ENCODE assay signal across 8 cellular contexts in genomic region chr11:18383388-18384156, GRCh38. TPM values are rescaled to one million over a fixed set of nuclear protein-coding genes. Genes with fewer than 3 reads are reported as not detected.
DNase-seq lines count a peak whose midpoint lies in the region; ATAC-seq lines count a peak whose summit lies in the region.

No MANE protein-coding gene starts in this region.

- peaks cover 17% of the 10 kb centered on the region for H3K4me1 ChIP-seq in rectal smooth muscle tissue (ENCODE audit: control insufficient read depth, insufficient read depth, low read length)

- no peaks in the 10 kb centered on the region for H3K27me3 Mint-ChIP-seq in activated naive CD8-positive, alpha-beta T cell treated with anti-CD3 and anti-CD28 coated beads, Interleukin-2, amount 10 ng/mL, durations not matched to agents 7 days and 5 days

- H3K4me1 Mint-ChIP-seq in activated naive CD8-positive, alpha-beta T cell treated with anti-CD3 and anti-CD28 coated beads, Interleukin-2, amount 10 ng/mL, durations not matched to agents 7 days and 5 days: peaks cover 35% of the 10 kb centered on the region

- H3K27ac ChIP-seq in SK-N-MC (peak overlapping the region; percentile 89), rectal smooth muscle tissue (ENCODE audit: low read depth, low read length) (peak overlapping the region; percentile 96)

- ATAC-seq in GM19372 (IDR thresholded peaks at IDR 0.05; ENCODE audit: low read depth, unreplicated experiment) (peak; percentile 69), HG03442 (IDR thresholded peaks at IDR 0.05; ENCODE audit: unreplicated experiment) (peak; percentile 90)
- ATAC-seq in activated naive CD8-positive, alpha-beta T cell treated with anti-CD3 and anti-CD28 coated beads, Interleukin-2, amount 10 ng/mL, durations not matched to agents 7 days and 5 days (ENCODE audit: low read depth): peak; percentile 77

- H3K36me3 ChIP-seq in SK-N-MC (ENCODE audit: insufficient read depth, low read length) (no peaks in the 10 kb centered on the region), rectal smooth muscle tissue (ENCODE audit: control insufficient read depth, insufficient read depth, low read length) (no peaks in the 10 kb centered on the region)

- H3K9me3 ChIP-seq in SK-N-MC (ENCODE audit: low read depth, low read length): no peaks in the 10 kb centered on the region

- peak overlapping the region; percentile 97 for H3K27ac Mint-ChIP-seq in activated naive CD8-positive, alpha-beta T cell treated with anti-CD3 and anti-CD28 coated beads, Interleukin-2, amount 10 ng/mL, durations not matched to agents 7 days and 5 days

- H3K9ac ChIP-seq in SK-N-MC (ENCODE audit: insufficient read length) (peak overlapping the region; percentile 34), rectal smooth muscle tissue (ENCODE audit: low read length) (peak overlapping the region; percentile 4)

- peak; percentile 83 for DNase-seq in CMK (ENCODE audit: low read depth)
- no peak for DNase-seq in SK-N-MC (ENCODE audit: low read depth, low spot score)
- DNase-seq in activated naive CD8-positive, alpha-beta T cell treated with anti-CD3 and anti-CD28 coated beads, Interleukin-2, amount 10 ng/mL, durations not matched to agents 7 days and 5 days: peak; percentile 72
- DNase-seq in cardiac septum (ENCODE audit: low spot score): peak; percentile 84
- DNase-seq in NCI-H1930 (lab: John Stamatoyannopoulos, UW): no peak

- intact Hi-C loops in cardiac septum (cut with DNase I): loop anchor here (1.0 kb wide), 1 partner anchor 11 kb away; the partner anchor contains the start of gene LDHA

- POLR2A ChIA-PET in activated naive CD8-positive, alpha-beta T cell treated with anti-CD3 and anti-CD28 coated beads, Interleukin-2, amount 10 ng/mL, durations not matched to agents 7 days and 5 days (lab: Charles Lee): interaction anchor here (0.6 to 3.9 kb wide), 10 partner anchors 10 to 251 kb away, joined by 3 to 221 read pairs (median 3); partner anchors contain the start of genes GTF2H1, HPS5, LDHA and SPTY2D1

- peak overlapping the region; percentile 73 for H3K4me3 Mint-ChIP-seq in activated naive CD8-positive, alpha-beta T cell treated with anti-CD3 and anti-CD28 coated beads, Interleukin-2, amount 10 ng/mL, durations not matched to agents 7 days and 5 days

- H3K27me3 ChIP-seq in rectal smooth muscle tissue (ENCODE audit: control insufficient read depth, insufficient read depth, low read length): no peaks in the 10 kb centered on the region

- no peaks in the 10 kb centered on the region for H3K36me3 Mint-ChIP-seq in activated naive CD8-positive, alpha-beta T cell treated with anti-CD3 and anti-CD28 coated beads, Interleukin-2, amount 10 ng/mL, durations not matched to agents 7 days and 5 days

- H3K4me3 ChIP-seq in SK-N-MC (peak overlapping the region; percentile 61), rectal smooth muscle tissue (ENCODE audit: low read length) (peak overlapping the region; percentile 41)

- H3K9me3 Mint-ChIP-seq in activated naive CD8-positive, alpha-beta T cell treated with anti-CD3 and anti-CD28 coated beads, Interleukin-2, amount 10 ng/mL, durations not matched to agents 7 days and 5 days: no peaks in the 10 kb centered on the region

RNA-seq across cellular contexts. Expression of gene LDHA, which starts 10.8 kb away (rescaled TPM):
- 100 to 1,000 TPM; 824 to 837 TPM for total RNA-seq in activated naive CD8-positive, alpha-beta T cell treated with anti-CD3 and anti-CD28 coated beads, Interleukin-2, amount 10 ng/mL, durations not matched to agents 7 days and 5 days
- 329 TPM for total RNA-seq in cardiac septum

RNA-seq across cellular contexts. Expression of gene LDHC, which starts 28.5 kb away (rescaled TPM):
- not detected for total RNA-seq in activated naive CD8-positive, alpha-beta T cell treated with anti-CD3 and anti-CD28 coated beads, Interleukin-2, amount 10 ng/mL, durations not matched to agents 7 days and 5 days
- 1.2 TPM for total RNA-seq in cardiac septum

Comparison
In these comparisons a context has a peak if more than half of its experiments do, and no peak if none do; other contexts are left out.
1. DNase-seq: peak in CMK (single experiment), activated naive CD8-positive, alpha-beta T cell treated with anti-CD3 and anti-CD28 coated beads, Interleukin-2, amount 10 ng/mL, durations not matched to agents 7 days and 5 days (single experiment) and cardiac septum (single experiment); none in SK-N-MC (single experiment) and NCI-H1930 (0 of 2).
2. Peak in every context shown above with its lines, with median percentiles within 50 percentile points of each other: ATAC-seq.